ENCODE assay signal across 1 cellular context in genomic region chr11:63505857-63506528, GRCh38.
TF ChIP-seq lines count a peak whose summit lies in the region.

A gene with protein sequence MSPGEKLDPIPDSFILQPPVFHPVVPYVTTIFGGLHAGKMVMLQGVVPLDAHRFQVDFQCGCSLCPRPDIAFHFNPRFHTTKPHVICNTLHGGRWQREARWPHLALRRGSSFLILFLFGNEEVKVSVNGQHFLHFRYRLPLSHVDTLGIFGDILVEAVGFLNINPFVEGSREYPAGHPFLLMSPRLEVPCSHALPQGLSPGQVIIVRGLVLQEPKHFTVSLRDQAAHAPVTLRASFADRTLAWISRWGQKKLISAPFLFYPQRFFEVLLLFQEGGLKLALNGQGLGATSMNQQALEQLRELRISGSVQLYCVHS (plus strand): TSS chr11:63506084. CDS start chr11:63506459, 375 bp downstream.

TF ChIP-seq in K562, 482 proteins besides CTCF, POLR2A, EP300 and RAD21 (continued from another document and continues in another):
- TF ChIP-seq CEBPG (CRISPR knock-in tag; IDR thresholded peaks at IDR 0.05) (no peak), CEBPG (tag; conservative IDR thresholded peaks at IDR 0.05 in 1 of 2, IDR thresholded peaks at IDR 0.05 in 1 of 2) (no peak), SMARCB1 (IDR thresholded peaks at IDR 0.05; ENCODE audit: insufficient read length, low read depth) (no peak), ZNF239 (CRISPR knock-in tag; IDR thresholded peaks at IDR 0.05) (no peak), FUS (optimal IDR thresholded peaks at IDR 0.05; ENCODE audit: low read depth, low read length) (no peak), NFE2 (IDR thresholded peaks at IDR 0.05; ENCODE audit: low read depth) (0 out of 2 replicates have a peak, but pooled peaks have one; percentile 4), ZNF253 (CRISPR knock-in tag; conservative IDR thresholded peaks at IDR 0.05) (no peak), KAT7 (CRISPR knock-in tag; IDR thresholded peaks at IDR 0.05; ENCODE audit: borderline replicate concordance) (no peak), RNF2 (IDR thresholded peaks at IDR 0.05) (peak; percentile 74; the same call in 1 of the 2 replicates), TRIM24 (IDR thresholded peaks at IDR 0.05) (no peak), ARID1B (IDR thresholded peaks at IDR 0.05) (peak; percentile 45), DMBX1 (CRISPR knock-in tag; IDR thresholded peaks at IDR 0.05; ENCODE audit: borderline replicate concordance) (no peak), LCOR (CRISPR knock-in tag; IDR thresholded peaks at IDR 0.05) (no peak), RAD51 (IDR thresholded peaks at IDR 0.05; ENCODE audit: borderline replicate concordance, low read depth) (no peak), CHD1 (IDR thresholded peaks at IDR 0.05; ENCODE audit: low read length) (peak; percentile 44), GATA2 (CRISPR knock-in tag; IDR thresholded peaks at IDR 0.05) (no peak), ZKSCAN1 (IDR thresholded peaks at IDR 0.05; ENCODE audit: low read depth, low read length) (0 out of 2 replicates have a peak, but pooled peaks have one; percentile 12), COPS2 (conservative IDR thresholded peaks at IDR 0.05) (no peak), ZNF699 (CRISPR knock-in tag; IDR thresholded peaks at IDR 0.05; ENCODE audit: insufficient replicate concordance) (no peak), U2AF1 (optimal IDR thresholded peaks at IDR 0.05; ENCODE audit: low read depth, low read length) (no peak), ZBED1 (IDR thresholded peaks at IDR 0.05) (no peak), PTBP1 (IDR thresholded peaks at IDR 0.05; ENCODE audit: low read depth, low read length) (no peak), THRB (CRISPR knock-in tag; conservative IDR thresholded peaks at IDR 0.05) (no peak), ZMIZ1 (IDR thresholded peaks at IDR 0.05; ENCODE audit: low read depth in 2 of 2, low read length in 2 of 2) (no peak), ETS2 (tag; IDR thresholded peaks at IDR 0.05; ENCODE audit: borderline replicate concordance, poor library complexity, severe bottlenecking) (no peak), HMG20A (CRISPR knock-in tag; conservative IDR thresholded peaks at IDR 0.05) (no peak), SMAD2 (IDR thresholded peaks at IDR 0.05; ENCODE audit: low read depth, low read length) (no peak), JUND (IDR thresholded peaks at IDR 0.05; ENCODE audit: borderline replicate concordance, low read depth, low read length) (peak; percentile 88), JUND (tag; IDR thresholded peaks at IDR 0.05; ENCODE audit: borderline replicate concordance, low read depth, low read length) (peak; percentile 77; the same call in 2 of the 3 replicates), MYC (IDR thresholded peaks at IDR 0.05; ENCODE audit: low read depth, low read length) (peak; percentile 67; the same call in 1 of the 2 replicates), MYC (CRISPR knock-in tag; IDR thresholded peaks at IDR 0.05; ENCODE audit: borderline replicate concordance, low read depth) (no peak), CHD4 (IDR thresholded peaks at IDR 0.05; ENCODE audit: insufficient read depth, insufficient replicate concordance, low read depth, low read length, poor library complexity, severe bottlenecking) (no peak), ZKSCAN3 (CRISPR knock-in tag; IDR thresholded peaks at IDR 0.05) (no peak), ZNF444 (CRISPR knock-in tag; IDR thresholded peaks at IDR 0.05) (no peak), ZNF280A (IDR thresholded peaks at IDR 0.05; ENCODE audit: low read depth, partially characterized antibody) (no peak), PCBP2 (IDR thresholded peaks at IDR 0.05; ENCODE audit: low read depth, low read length, poor library complexity, severe bottlenecking) (no peak), PRPF4 (IDR thresholded peaks at IDR 0.05; ENCODE audit: insufficient read depth, low read depth, low read length, poor library complexity, severe bottlenecking) (no peak), ZNF644 (tag; IDR thresholded peaks at IDR 0.05; ENCODE audit: low read depth) (0 out of 2 replicates have a peak, but pooled peaks have one; percentile 41)
- TF ChIP-seq, protein P1, sequence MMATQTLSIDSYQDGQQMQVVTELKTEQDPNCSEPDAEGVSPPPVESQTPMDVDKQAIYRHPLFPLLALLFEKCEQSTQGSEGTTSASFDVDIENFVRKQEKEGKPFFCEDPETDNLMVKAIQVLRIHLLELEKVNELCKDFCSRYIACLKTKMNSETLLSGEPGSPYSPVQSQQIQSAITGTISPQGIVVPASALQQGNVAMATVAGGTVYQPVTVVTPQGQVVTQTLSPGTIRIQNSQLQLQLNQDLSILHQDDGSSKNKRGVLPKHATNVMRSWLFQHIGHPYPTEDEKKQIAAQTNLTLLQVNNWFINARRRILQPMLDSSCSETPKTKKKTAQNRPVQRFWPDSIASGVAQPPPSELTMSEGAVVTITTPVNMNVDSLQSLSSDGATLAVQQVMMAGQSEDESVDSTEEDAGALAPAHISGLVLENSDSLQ (IDR thresholded peaks at IDR 0.05), result peak; percentile 4; the same call in 1 of the 2 replicates
- TF ChIP-seq, protein P2, sequence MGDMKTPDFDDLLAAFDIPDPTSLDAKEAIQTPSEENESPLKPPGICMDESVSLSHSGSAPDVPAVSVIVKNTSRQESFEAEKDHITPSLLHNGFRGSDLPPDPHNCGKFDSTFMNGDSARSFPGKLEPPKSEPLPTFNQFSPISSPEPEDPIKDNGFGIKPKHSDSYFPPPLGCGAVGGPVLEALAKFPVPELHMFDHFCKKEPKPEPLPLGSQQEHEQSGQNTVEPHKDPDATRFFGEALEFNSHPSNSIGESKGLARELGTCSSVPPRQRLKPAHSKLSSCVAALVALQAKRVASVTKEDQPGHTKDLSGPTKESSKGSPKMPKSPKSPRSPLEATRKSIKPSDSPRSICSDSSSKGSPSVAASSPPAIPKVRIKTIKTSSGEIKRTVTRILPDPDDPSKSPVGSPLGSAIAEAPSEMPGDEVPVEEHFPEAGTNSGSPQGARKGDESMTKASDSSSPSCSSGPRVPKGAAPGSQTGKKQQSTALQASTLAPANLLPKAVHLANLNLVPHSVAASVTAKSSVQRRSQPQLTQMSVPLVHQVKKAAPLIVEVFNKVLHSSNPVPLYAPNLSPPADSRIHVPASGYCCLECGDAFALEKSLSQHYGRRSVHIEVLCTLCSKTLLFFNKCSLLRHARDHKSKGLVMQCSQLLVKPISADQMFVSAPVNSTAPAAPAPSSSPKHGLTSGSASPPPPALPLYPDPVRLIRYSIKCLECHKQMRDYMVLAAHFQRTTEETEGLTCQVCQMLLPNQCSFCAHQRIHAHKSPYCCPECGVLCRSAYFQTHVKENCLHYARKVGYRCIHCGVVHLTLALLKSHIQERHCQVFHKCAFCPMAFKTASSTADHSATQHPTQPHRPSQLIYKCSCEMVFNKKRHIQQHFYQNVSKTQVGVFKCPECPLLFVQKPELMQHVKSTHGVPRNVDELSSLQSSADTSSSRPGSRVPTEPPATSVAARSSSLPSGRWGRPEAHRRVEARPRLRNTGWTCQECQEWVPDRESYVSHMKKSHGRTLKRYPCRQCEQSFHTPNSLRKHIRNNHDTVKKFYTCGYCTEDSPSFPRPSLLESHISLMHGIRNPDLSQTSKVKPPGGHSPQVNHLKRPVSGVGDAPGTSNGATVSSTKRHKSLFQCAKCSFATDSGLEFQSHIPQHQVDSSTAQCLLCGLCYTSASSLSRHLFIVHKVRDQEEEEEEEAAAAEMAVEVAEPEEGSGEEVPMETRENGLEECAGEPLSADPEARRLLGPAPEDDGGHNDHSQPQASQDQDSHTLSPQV (IDR thresholded peaks at IDR 0.05), result 0 out of 2 replicates have a peak, but pooled peaks have one; percentile 41
- TF ChIP-seq, protein P3, sequence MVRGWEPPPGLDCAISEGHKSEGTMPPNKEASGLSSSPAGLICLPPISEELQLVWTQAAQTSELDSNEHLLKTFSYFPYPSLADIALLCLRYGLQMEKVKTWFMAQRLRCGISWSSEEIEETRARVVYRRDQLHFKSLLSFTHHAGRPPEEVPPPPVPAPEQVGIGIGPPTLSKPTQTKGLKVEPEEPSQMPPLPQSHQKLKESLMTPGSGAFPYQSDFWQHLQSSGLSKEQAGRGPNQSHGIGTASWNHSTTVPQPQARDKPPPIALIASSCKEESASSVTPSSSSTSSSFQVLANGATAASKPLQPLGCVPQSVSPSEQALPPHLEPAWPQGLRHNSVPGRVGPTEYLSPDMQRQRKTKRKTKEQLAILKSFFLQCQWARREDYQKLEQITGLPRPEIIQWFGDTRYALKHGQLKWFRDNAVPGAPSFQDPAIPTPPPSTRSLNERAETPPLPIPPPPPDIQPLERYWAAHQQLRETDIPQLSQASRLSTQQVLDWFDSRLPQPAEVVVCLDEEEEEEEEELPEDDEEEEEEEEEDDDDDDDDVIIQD (CRISPR knock-in tag; IDR thresholded peaks at IDR 0.05), result no peak
- TF ChIP-seq, protein P4, sequence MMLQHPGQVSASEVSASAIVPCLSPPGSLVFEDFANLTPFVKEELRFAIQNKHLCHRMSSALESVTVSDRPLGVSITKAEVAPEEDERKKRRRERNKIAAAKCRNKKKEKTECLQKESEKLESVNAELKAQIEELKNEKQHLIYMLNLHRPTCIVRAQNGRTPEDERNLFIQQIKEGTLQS (IDR thresholded peaks at IDR 0.05), result peak; percentile 85
- TF ChIP-seq, protein P4 (CRISPR knock-in tag; conservative IDR thresholded peaks at IDR 0.05), result no peak
- TF ChIP-seq, protein P5, sequence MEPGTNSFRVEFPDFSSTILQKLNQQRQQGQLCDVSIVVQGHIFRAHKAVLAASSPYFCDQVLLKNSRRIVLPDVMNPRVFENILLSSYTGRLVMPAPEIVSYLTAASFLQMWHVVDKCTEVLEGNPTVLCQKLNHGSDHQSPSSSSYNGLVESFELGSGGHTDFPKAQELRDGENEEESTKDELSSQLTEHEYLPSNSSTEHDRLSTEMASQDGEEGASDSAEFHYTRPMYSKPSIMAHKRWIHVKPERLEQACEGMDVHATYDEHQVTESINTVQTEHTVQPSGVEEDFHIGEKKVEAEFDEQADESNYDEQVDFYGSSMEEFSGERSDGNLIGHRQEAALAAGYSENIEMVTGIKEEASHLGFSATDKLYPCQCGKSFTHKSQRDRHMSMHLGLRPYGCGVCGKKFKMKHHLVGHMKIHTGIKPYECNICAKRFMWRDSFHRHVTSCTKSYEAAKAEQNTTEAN (CRISPR knock-in tag; IDR thresholded peaks at IDR 0.05), result no peak
